In the genomic region with DNA sequence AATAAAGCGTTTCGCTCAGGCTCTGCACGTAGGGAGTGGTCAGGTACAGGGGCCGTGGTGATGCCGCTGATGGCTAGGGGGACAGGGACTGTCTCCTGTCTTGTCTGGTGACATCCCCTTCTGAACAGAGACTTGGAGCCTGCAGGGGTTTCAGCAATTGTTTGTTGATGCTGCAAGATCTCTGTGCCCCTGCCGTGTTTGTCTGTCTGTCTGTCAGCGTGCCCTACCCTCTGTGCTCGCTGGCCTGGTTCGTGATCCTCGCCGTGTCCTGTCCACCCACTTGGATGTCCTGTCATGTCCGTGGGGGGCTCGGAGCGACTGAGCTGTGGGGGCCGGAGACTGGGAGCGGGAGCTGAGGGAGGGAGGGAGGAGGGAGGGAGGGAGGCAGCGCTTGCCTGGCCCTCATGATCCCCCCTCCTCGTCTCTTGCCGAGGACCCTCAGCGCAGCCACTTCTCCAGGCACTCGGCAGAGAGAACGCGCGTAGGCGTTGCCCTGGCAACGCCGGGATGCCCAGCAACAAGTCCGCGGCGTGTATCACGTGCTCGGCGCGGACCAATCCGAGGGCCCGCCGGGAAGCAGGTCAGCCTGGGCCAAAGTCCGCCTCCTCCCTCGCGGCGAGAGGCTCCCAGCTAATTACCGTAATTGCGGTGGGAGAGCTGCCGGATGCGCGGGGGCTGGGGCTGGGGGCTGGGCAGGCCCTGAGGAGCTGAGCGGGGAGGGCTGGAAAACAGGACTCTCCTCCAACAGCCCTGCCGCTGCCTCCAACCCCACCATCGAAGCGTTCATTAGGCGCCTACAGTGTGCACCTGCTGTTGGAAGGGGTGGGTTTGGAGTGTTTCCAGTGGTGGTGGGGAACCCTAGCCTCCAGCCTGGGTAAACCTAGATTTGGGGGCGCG, we compare ENCODE assay signal across 8 cellular contexts.
DNase-seq lines count a peak whose midpoint lies in the region; ATAC-seq lines count a peak whose summit lies in the region.

No MANE protein-coding gene starts in this region.

- ATAC-seq in HG03039 (IDR thresholded peaks at IDR 0.05; ENCODE audit: unreplicated experiment) (peak; percentile 70), GM21576 (IDR thresholded peaks at IDR 0.05; ENCODE audit: unreplicated experiment) (no peak)

- DNase-seq in D341Med (ENCODE audit: low spot score), result peak; percentile 100
- peak; percentile 95 to 99 for DNase-seq in NCI-H524 (lab: John Stamatoyannopoulos, UW)
- peak; percentile 32 for DNase-seq in activated CD4-positive, alpha-beta T cell treated with anti-CD3 and anti-CD28 coated beads, Interleukin-2, amount 50 U/mL, for 1 hour
- peak; percentile 54 for DNase-seq in dedifferentiated amniotic fluid mesenchymal stem cell (ENCODE audit: extremely low spot score)
- DNase-seq in kidney tubule cell (ENCODE audit: low spot score), result peak; percentile 87
- DNase-seq in stimulated activated CD4-positive, alpha-beta T cell treated with anti-CD3 and anti-CD28 coated beads, Interleukin-15, amount 100 ng/mL, for 1 hour (ENCODE audit: low read depth in 1 of 2, low spot score in 1 of 2), result peak; percentile 3 to 30

Comparison
In these comparisons a context has a peak if more than half of its experiments do, and no peak if none do; other contexts are left out.
1. DNase-seq: peak in every context shown above with its lines; median percentile 100 in D341Med; 97 in NCI-H524; 87 in kidney tubule cell; 54 in dedifferentiated amniotic fluid mesenchymal stem cell; 32 in activated CD4-positive, alpha-beta T cell treated with anti-CD3 and anti-CD28 coated beads, Interleukin-2, amount 50 U/mL, for 1 hour; 16 in stimulated activated CD4-positive, alpha-beta T cell treated with anti-CD3 and anti-CD28 coated beads, Interleukin-15, amount 100 ng/mL, for 1 hour.